1 cellular context compared by ENCODE assay signal in the genomic region with DNA sequence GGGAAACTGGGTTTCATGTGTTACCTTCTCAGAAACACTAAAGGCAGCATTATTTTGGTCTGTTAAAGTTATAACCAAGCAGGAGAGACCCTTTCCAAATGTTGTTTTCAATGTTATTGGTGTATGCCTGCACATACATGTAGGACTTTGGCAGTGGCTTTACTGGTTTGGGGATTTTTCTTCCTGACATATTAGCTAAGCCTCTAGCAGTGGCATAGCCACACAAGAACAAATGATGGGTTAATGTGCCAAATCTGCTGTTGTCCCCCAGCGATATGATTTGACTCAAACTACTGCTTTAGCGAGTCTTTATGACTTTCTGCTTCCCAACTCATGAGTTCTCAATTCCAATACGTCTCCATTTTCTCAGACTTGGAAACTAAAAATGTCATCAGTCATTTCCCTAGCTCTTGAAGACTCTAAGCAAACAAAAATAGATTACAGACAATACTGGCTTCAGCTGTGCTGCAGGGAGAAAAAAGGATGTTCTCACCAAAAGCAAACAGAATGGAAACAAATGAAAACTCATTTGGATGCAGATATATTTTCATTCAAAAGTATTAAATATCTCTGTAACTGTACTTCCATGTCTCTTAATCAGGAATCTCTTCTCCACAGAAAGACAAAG.
TF ChIP-seq lines count a peak whose summit lies in the region.

No MANE protein-coding gene starts in this region.

TF ChIP-seq in WTC11, 78 proteins besides CTCF, POLR2A, EP300 and RAD21:
- TF ChIP-seq, protein P1, sequence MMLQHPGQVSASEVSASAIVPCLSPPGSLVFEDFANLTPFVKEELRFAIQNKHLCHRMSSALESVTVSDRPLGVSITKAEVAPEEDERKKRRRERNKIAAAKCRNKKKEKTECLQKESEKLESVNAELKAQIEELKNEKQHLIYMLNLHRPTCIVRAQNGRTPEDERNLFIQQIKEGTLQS (CRISPR knock-in tag; conservative IDR thresholded peaks at IDR 0.05) = no peak
- no peak for TF ChIP-seq GTF2I (CRISPR knock-in tag; conservative IDR thresholded peaks at IDR 0.05)
- no peak for TF ChIP-seq TEAD4 (CRISPR knock-in tag; IDR thresholded peaks at IDR 0.05)
- no peak for TF ChIP-seq ESRRA (CRISPR knock-in tag; IDR thresholded peaks at IDR 0.05; ENCODE audit: borderline replicate concordance)
- TF ChIP-seq, protein P2, sequence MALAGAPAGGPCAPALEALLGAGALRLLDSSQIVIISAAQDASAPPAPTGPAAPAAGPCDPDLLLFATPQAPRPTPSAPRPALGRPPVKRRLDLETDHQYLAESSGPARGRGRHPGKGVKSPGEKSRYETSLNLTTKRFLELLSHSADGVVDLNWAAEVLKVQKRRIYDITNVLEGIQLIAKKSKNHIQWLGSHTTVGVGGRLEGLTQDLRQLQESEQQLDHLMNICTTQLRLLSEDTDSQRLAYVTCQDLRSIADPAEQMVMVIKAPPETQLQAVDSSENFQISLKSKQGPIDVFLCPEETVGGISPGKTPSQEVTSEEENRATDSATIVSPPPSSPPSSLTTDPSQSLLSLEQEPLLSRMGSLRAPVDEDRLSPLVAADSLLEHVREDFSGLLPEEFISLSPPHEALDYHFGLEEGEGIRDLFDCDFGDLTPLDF (CRISPR knock-in tag; IDR thresholded peaks at IDR 0.05) = no peak
- no peak for TF ChIP-seq PRRX2 (CRISPR knock-in tag; IDR thresholded peaks at IDR 0.05)
- TF ChIP-seq, protein P3, sequence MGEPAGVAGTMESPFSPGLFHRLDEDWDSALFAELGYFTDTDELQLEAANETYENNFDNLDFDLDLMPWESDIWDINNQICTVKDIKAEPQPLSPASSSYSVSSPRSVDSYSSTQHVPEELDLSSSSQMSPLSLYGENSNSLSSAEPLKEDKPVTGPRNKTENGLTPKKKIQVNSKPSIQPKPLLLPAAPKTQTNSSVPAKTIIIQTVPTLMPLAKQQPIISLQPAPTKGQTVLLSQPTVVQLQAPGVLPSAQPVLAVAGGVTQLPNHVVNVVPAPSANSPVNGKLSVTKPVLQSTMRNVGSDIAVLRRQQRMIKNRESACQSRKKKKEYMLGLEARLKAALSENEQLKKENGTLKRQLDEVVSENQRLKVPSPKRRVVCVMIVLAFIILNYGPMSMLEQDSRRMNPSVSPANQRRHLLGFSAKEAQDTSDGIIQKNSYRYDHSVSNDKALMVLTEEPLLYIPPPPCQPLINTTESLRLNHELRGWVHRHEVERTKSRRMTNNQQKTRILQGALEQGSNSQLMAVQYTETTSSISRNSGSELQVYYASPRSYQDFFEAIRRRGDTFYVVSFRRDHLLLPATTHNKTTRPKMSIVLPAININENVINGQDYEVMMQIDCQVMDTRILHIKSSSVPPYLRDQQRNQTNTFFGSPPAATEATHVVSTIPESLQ (CRISPR knock-in tag; IDR thresholded peaks at IDR 0.05) = no peak
